In genomic region chr1:101182627-101183387, GRCh38 we compare ENCODE assay signal across 21 cellular contexts. TPM values are rescaled to one million over a fixed set of nuclear protein-coding genes. Genes with fewer than 3 reads are reported as not detected.
A peak's percentile ranks its signal among the peaks of the same experiment; 100 is the strongest.
DNase-seq lines count a peak whose midpoint lies in the region; ATAC-seq, FAIRE-seq and TF ChIP-seq lines count a peak whose summit lies in the region.
"Had no signal": no experiment of that assay in that cellular context is flagged by ENCODE, and none has a peak within 500 bp of the region (broad histone marks: within the 10 kb centered on the region; RNA-seq: fewer than 3 reads in every experiment).

No MANE protein-coding gene starts in this region.

- intact Hi-C loops in K562 (cut with micrococcal nuclease), result no loop called here

- no peaks in the 10 kb centered on the region; a peak in 1 of 5 replicates for H3K4me1 ChIP-seq in K562 (replicated peaks in 1 of 2; ENCODE audit: control insufficient read depth in 2 of 2, insufficient read depth in 2 of 2, low read length in 2 of 2)
- no peaks in the 10 kb centered on the region for H3K4me1 ChIP-seq in parathyroid adenoma

- peaks cover 3 to 4% of the 10 kb centered on the region in 2 donors for H3K9me3 Mint-ChIP-seq in activated T-cell treated with anti-CD3 and anti-CD28 coated beads, Interleukin-2, amount 50 U/mL, for 72 hours
- no peaks in the 10 kb centered on the region for H3K9me3 Mint-ChIP-seq in HFFc6
- H3K9me3 Mint-ChIP-seq: memory B cell had no signal

- POLR2A ChIA-PET in K562 (lab: Yijun Ruan, JAX), result no interaction called here

- no peaks in the 10 kb centered on the region for H4K20me1 ChIP-seq in K562 (replicated peaks; ENCODE audit: control insufficient read depth, insufficient read depth, low read length)

- H3K9ac ChIP-seq in K562 (ENCODE audit: insufficient read depth in 1 of 2, low read depth in 2 of 2, low read length in 2 of 2) (no peak overlapping the region), parathyroid adenoma (no peak overlapping the region)

- H3K27me3 Mint-ChIP-seq in activated T-cell treated with anti-CD3 and anti-CD28 coated beads, Interleukin-2, amount 50 U/mL, for 72 hours (ENCODE audit: low read depth), result no peaks in the 10 kb centered on the region
- H3K27me3 Mint-ChIP-seq in HFFc6 (ENCODE audit: insufficient read depth), result no peaks in the 10 kb centered on the region; the same call in 1 of the 2 replicates
- H3K27me3 Mint-ChIP-seq: memory B cell had no signal

- no peak for DNase-seq in activated T-cell treated with anti-CD3 and anti-CD28 coated beads, Interleukin-2, amount 50 U/mL, for 72 hours
- DNase-seq in activated T-cell treated with anti-CD3 and anti-CD28 coated beads for 4 hours (no peak), HFFc6 (no peak), K562 (ENCODE audit: extremely low read depth in 1 of 4, low spot score in 3 of 4) (no peak), HPDE6-E6E7 (ENCODE audit: extremely low spot score) (no peak), pons (ENCODE audit: low spot score) (no peak)
- no peak for DNase-seq in activated CD8-positive, alpha-beta memory T cell treated with anti-CD3 and anti-CD28 coated beads, Interleukin-2, amount 50 U/mL, for 4 hours
- DNase-seq: activated CD4-positive, CD25-positive, alpha-beta regulatory T cell; activated effector memory CD4-positive, alpha-beta T cell treated with anti-CD3 and anti-CD28 coated beads, Interleukin-2, amount 50 U/mL, for 16 hours; aorta; dorsolateral prefrontal cortex; hippocampal formation; Karpas-422; NCI-H1694 treated with DMSO at 0.1 percent for 48 hours; NCI-H2171 treated with DMSO at 0.1 percent for 48 hours; NCI-H524 treated with DMSO at 0.1 percent for 48 hours; nucleus accumbens had no signal

- TF ChIP-seq CTCF in HFFc6 (IDR thresholded peaks at IDR 0.05) (no peak), K562 (IDR thresholded peaks at IDR 0.05 in 2 of 3, conservative IDR thresholded peaks at IDR 0.05 in 1 of 3; ENCODE audit: insufficient read depth in 2 of 3, low read depth in 1 of 3, low read length in 3 of 3) (no peak), parathyroid adenoma (IDR thresholded peaks at IDR 0.05) (no peak)

- no peak for ATAC-seq in activated T-cell treated with anti-CD3 and anti-CD28 coated beads, Interleukin-2, amount 50 U/mL, for 72 hours (replicated peaks in 1 of 2)
- ATAC-seq in K562, result no peak

- H3K79me2 ChIP-seq in K562 (ENCODE audit: control insufficient read depth, insufficient read depth, low read length) (no peaks in the 10 kb centered on the region), parathyroid adenoma (no peaks in the 10 kb centered on the region)

- no peak overlapping the region for H2AFZ ChIP-seq in K562 (ENCODE audit: low read depth, low read length)
- no peak overlapping the region for H2AFZ ChIP-seq in parathyroid adenoma

- TF ChIP-seq EP300 in K562 (IDR thresholded peaks at IDR 0.05; ENCODE audit: low read length), result no peak

- H3K4me2 ChIP-seq in K562 (ENCODE audit: insufficient read depth, low read length) (no peak overlapping the region), parathyroid adenoma (ENCODE audit: low read length) (no peak overlapping the region)

- H3K4me3 Mint-ChIP-seq in activated T-cell treated with anti-CD3 and anti-CD28 coated beads, Interleukin-2, amount 50 U/mL, for 72 hours, result peak overlapping the region; percentile 35 to 39
- H3K4me3 Mint-ChIP-seq in HFFc6, result peak overlapping the region; percentile 36
- H3K4me3 Mint-ChIP-seq: memory B cell had no signal

- no peaks in the 10 kb centered on the region for H3K9me3 ChIP-seq in K562 (replicated peaks; ENCODE audit: control insufficient read depth, insufficient read depth, low read depth, low read length)
- no peaks in the 10 kb centered on the region for H3K9me3 ChIP-seq in parathyroid adenoma (ENCODE audit: control insufficient read depth, low read length)

- TF ChIP-seq POLR2A in K562 (conservative IDR thresholded peaks at IDR 0.05), result no peak

- no peak overlapping the region for H3K4me3 ChIP-seq in K562
- H3K4me3 ChIP-seq in parathyroid adenoma (ENCODE audit: low read depth, low read length), result no peak overlapping the region
- H3K4me3 ChIP-seq: dorsolateral prefrontal cortex had no signal

- H3K9me1 ChIP-seq in K562 (ENCODE audit: control insufficient read depth, insufficient read depth, low read length), result no peaks in the 10 kb centered on the region

- H3K27me3 ChIP-seq in K562 (ENCODE audit: control insufficient read depth in 2 of 2, insufficient read depth in 2 of 2, low read length in 2 of 2) (no peaks in the 10 kb centered on the region), parathyroid adenoma (ENCODE audit: control insufficient read depth, insufficient read depth, low read length) (no peaks in the 10 kb centered on the region)

- CTCF ChIA-PET in K562 (lab: Yijun Ruan, JAX; ENCODE audit: low intra/inter-chr PET ratio), result no interaction called here

- no peak overlapping the region for H3K27ac ChIP-seq in K562 (ENCODE audit: extremely low read depth, low read depth, low read length)
- peak overlapping the region; percentile 44 for H3K27ac ChIP-seq in parathyroid adenoma
- H3K27ac ChIP-seq: C4-2B had no signal

- FAIRE-seq in K562 (lab: Jason Lieb, UNC), result no peak
- FAIRE-seq: RCC 7860 had no signal

- H3K36me3 ChIP-seq in K562 (ENCODE audit: control insufficient read depth, insufficient read depth, low read length) (no peaks in the 10 kb centered on the region), parathyroid adenoma (ENCODE audit: control insufficient read depth, insufficient read depth, low read length) (no peaks in the 10 kb centered on the region)

- H3K36me3 Mint-ChIP-seq in activated T-cell treated with anti-CD3 and anti-CD28 coated beads, Interleukin-2, amount 50 U/mL, for 72 hours (ENCODE audit: insufficient read depth in 2 of 2), result peaks cover 4 to 9% of the 10 kb centered on the region in 2 donors
- H3K36me3 Mint-ChIP-seq in HFFc6 (ENCODE audit: low read depth), result no peaks in the 10 kb centered on the region
- H3K36me3 Mint-ChIP-seq: memory B cell had no signal

- H3K4me1 Mint-ChIP-seq in activated T-cell treated with anti-CD3 and anti-CD28 coated beads, Interleukin-2, amount 50 U/mL, for 72 hours (ENCODE audit: low read depth), result peaks cover 88% of the 10 kb centered on the region
- H3K4me1 Mint-ChIP-seq in HFFc6 (ENCODE audit: low read depth), result peaks cover 70% of the 10 kb centered on the region

- peak overlapping the region; percentile 80 for H3K27ac Mint-ChIP-seq in activated T-cell treated with anti-CD3 and anti-CD28 coated beads, Interleukin-2, amount 50 U/mL, for 72 hours
- H3K27ac Mint-ChIP-seq in HFFc6, result peak overlapping the region; percentile 70; the same call in 1 of the 2 replicates

- no TSS peak for BruUV-seq in K562 (replicated peaks; lab: Mats Ljungman, UMichigan)

- TF ChIP-seq RAD21 in K562 (CRISPR knock-in tag; conservative IDR thresholded peaks at IDR 0.05 in 1 of 2, IDR thresholded peaks at IDR 0.05 in 1 of 2), result no peak

- in situ Hi-C loops in K562 (cut with MboI), result no loop called here

TF ChIP-seq in K562, 482 proteins besides CTCF, POLR2A, EP300 and RAD21:
- peak; percentile 85 for TF ChIP-seq ZNF512 (tag; IDR thresholded peaks at IDR 0.05)
- TF ChIP-seq PCBP2 (IDR thresholded peaks at IDR 0.05; ENCODE audit: low read depth, low read length, poor library complexity, severe bottlenecking), result peak; percentile 12
- no peak for TF ChIP-seq JUND (IDR thresholded peaks at IDR 0.05; ENCODE audit: borderline replicate concordance, low read depth, low read length)
- TF ChIP-seq JUND (tag; IDR thresholded peaks at IDR 0.05; ENCODE audit: borderline replicate concordance, low read depth, low read length), result no peak
- TF ChIP-seq HNRNPK (IDR thresholded peaks at IDR 0.05; ENCODE audit: low read depth, low read length, poor library complexity, severe bottlenecking), result peak; percentile 59
- no peak for TF ChIP-seq ZBTB1 (CRISPR knock-in tag; IDR thresholded peaks at IDR 0.05; ENCODE audit: borderline replicate concordance, low read depth)
- no peak for TF ChIP-seq ZNF239 (CRISPR knock-in tag; IDR thresholded peaks at IDR 0.05)

RNA-seq across cellular contexts. Expression of gene S1PR1, which starts 54.0 kb away (rescaled TPM):
- total RNA-seq in activated T-cell treated with anti-CD3 and anti-CD28 coated beads, Interleukin-2, amount 50 U/mL, for 72 hours, result 100 to 1,000 TPM; 135 to 157 TPM
- total RNA-seq in HFFc6 (2021; fragmentation: NEBNext Ultra II Directional; extraction: Animal tissue kit (Norgen Biotek cat#: 25700)), result 10 to 100 TPM in 2 of 6 experiments, 1 to 10 TPM in 4; 6.0 to 10.2 (median 8.9) TPM
- total RNA-seq in K562 (2011; cell fraction: chromatin; rRNA removed; ENCODE audit: low replicate concordance), result 0.93 and 1.5 TPM in 2 replicates
- 0.92 and 1.3 TPM in 2 replicates for total RNA-seq in K562 (2011; cell fraction: nucleolus; rRNA removed)
- total RNA-seq in K562 (2011; cell fraction: nucleoplasm; rRNA removed), result 0.61 and 0.73 TPM in 2 replicates
- total RNA-seq in K562 (2014; rRNA removed), result 0.36 and 0.41 TPM in 2 replicates
- 0.29 and 0.32 TPM in 2 replicates for total RNA-seq in K562 (2014; rRNA removed; fragmentation: Illumina TruSeq; extraction: Trizol)
- 1.2 TPM in 2 replicates for total RNA-seq in K562 (2015; rRNA removed; fragmentation: Illumina TruSeq; extraction: Trizol)
- 0.73 and 1.1 TPM in 2 replicates for total RNA-seq in K562 (2021)
- polyA plus RNA-seq in K562 (2011; rRNA removed), result 0.85 and 1.0 TPM in 2 replicates
- 1.4 and 1.7 TPM in 2 replicates for polyA plus RNA-seq in K562 (2011; cell fraction: cytosol; rRNA removed)
- polyA plus RNA-seq in K562 (2011; cell fraction: nucleus; rRNA removed), result 2.9 and 4.5 TPM in 2 replicates
- 1.6 and 1.9 TPM in 2 replicates for polyA plus RNA-seq in K562 (2012)
- 0.43 and 0.54 TPM in 2 replicates for polyA plus RNA-seq in K562 (2014; fragmentation: Illumina TruSeq; extraction: Trizol)
- under 1 TPM; 0.22 to 0.51 TPM for polyA plus RNA-seq in K562 (2014; fragmentation: Nextera tagmentation; extraction: Ambion mirVana)
- 0.32 and 0.34 TPM in 2 replicates for polyA plus RNA-seq in K562 (2014; rRNA removed)
- 1.7 TPM in 2 replicates for polyA minus RNA-seq in K562 (2011; rRNA and poly(A)+ RNA removed)
- polyA minus RNA-seq in K562 (2011; cell fraction: cytosol; rRNA and poly(A)+ RNA removed), result 0.95 TPM in 1 of 2 replicates, not detected in the other
- polyA minus RNA-seq in K562 (2011; cell fraction: nucleus; rRNA and poly(A)+ RNA removed), result 2.7 and 3.4 TPM in 2 replicates

Comparison
In these comparisons a context has a peak if more than half of its experiments do, and no peak if none do; other contexts are left out.
1. RNA of gene S1PR1, which starts 54.0 kb away (total RNA-seq): 135 to 157 TPM in activated T-cell treated with anti-CD3 and anti-CD28 coated beads, Interleukin-2, amount 50 U/mL, for 72 hours; 6.0 to 10.2 TPM in HFFc6 and 0.29 to 1.5 TPM in K562; every median in the first group is over 10 times any median in the second.